Comparison of ENCODE assay signal across 26 cellular contexts in the genomic region with DNA sequence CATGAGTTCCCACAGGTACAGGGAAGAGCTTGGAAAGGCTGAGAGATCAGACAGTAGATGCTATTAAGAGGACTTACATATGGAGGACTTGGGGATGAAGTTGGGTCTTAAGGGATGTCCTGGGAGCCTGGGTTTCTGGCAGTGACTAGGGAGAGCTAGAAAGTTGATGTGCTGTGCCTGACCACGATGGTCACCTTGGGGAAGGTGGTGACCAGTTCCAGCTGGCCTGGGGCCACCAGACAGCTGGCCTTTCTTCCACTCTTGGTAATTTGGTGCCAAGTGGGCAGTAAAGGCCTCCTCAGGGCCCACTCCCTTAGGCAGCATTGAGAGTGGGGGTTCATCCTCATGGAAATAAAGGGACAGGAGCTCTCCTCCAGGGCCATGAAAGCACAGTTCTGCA. TPM values are rescaled to one million over a fixed set of nuclear protein-coding genes. Genes with fewer than 3 reads are reported as not detected.
"Had no signal": no experiment of that assay in that cellular context is flagged by ENCODE, and none has a peak within 500 bp of the region (broad histone marks: within the 10 kb centered on the region; RNA-seq: fewer than 3 reads in every experiment).

No MANE protein-coding gene starts in this region.

- H3K27ac Mint-ChIP-seq: activated CD4-positive, alpha-beta T cell treated with anti-CD3 and anti-CD28 coated beads for 36 hours; nephron; progenitor cell of endocrine pancreas had no signal

- H3K27ac ChIP-seq: colonic mucosa, dorsolateral prefrontal cortex, gastrocnemius medialis, neutrophil, right lobe of liver, thoracic aorta had no signal

- H3K27me3 ChIP-seq: colonic mucosa, neutrophil, right lobe of liver had no signal

- H3K4me1 Mint-ChIP-seq: nephron had no signal

- ATAC-seq: activated CD4-positive, alpha-beta T cell treated with anti-CD3 and anti-CD28 coated beads for 36 hours; activated CD8-positive, alpha-beta T cell treated with anti-CD3 and anti-CD28 coated beads, Interleukin-2, amount 10 ng/mL, durations not matched to agents 7 days and 5 days; gastrocnemius medialis; left ventricle myocardium superior; stimulated activated naive CD8-positive, alpha-beta T cell treated with anti-CD3 and anti-CD28 coated beads, Interleukin-15, Interleukin-2, amounts not matched to agents 100 U/mL and 50 U/mL, for 24 hours had no signal

- H3K4me3 ChIP-seq: colonic mucosa, dorsolateral prefrontal cortex, gastrocnemius medialis, right lobe of liver, thoracic aorta had no signal

- H3K36me3 ChIP-seq: colonic mucosa, gastrocnemius medialis, neutrophil, right lobe of liver, thoracic aorta had no signal

- H3K9me3 ChIP-seq: colonic mucosa, gastrocnemius medialis, neutrophil, right lobe of liver had no signal

- H3K4me1 ChIP-seq: colonic mucosa, gastrocnemius medialis, right lobe of liver had no signal

- FAIRE-seq: urothelium cell line had no signal

- DNase-seq: activated CD4-positive, alpha-beta T cell treated with anti-CD3 and anti-CD28 coated beads for 36 hours; activated CD4-positive, CD25-positive, alpha-beta regulatory T cell; activated CD8-positive, alpha-beta T cell treated with anti-CD3 and anti-CD28 coated beads, Interleukin-2, amount 10 ng/mL, durations not matched to agents 7 days and 5 days; activated effector memory CD4-positive, alpha-beta T cell treated with anti-CD3 and anti-CD28 coated beads, Interleukin-2, amount 50 U/mL, for 16 hours; activated naive CD4-positive, alpha-beta T cell treated with anti-CD3 and anti-CD28 coated beads, Interleukin-2, amount 50 U/mL, for 16 hours; anterior cingulate cortex; colonic mucosa; dorsolateral prefrontal cortex; effector memory CD4-positive, alpha-beta T cell; gastrocnemius medialis; glutamatergic neuron; islet precursor cell; left ventricle myocardium superior; right lobe of liver; stimulated activated CD4-positive, alpha-beta T cell treated with anti-CD3 and anti-CD28 coated beads, Interleukin-2, amount 100 ng/mL, for 48 hours; stimulated activated naive CD8-positive, alpha-beta T cell treated with anti-CD3 and anti-CD28 coated beads, Interleukin-15, Interleukin-2, amounts not matched to agents 100 U/mL and 50 U/mL, for 24 hours; trophoblast cell had no signal

- H3K4me3 Mint-ChIP-seq: activated CD4-positive, alpha-beta T cell treated with anti-CD3 and anti-CD28 coated beads for 36 hours; activated CD8-positive, alpha-beta T cell treated with anti-CD3 and anti-CD28 coated beads, Interleukin-2, amount 10 ng/mL, durations not matched to agents 7 days and 5 days; nephron had no signal

RNA-seq across cellular contexts. Expression of gene CSF2RB, which starts 13.9 kb away (rescaled TPM):
- total RNA-seq: osteocyte, progenitor cell of endocrine pancreas had no signal

RNA-seq across cellular contexts. Expression of gene NCF4, which starts 38.7 kb away (rescaled TPM):
- total RNA-seq: epithelial cell of proximal tubule, lung microvascular endothelial cell, osteocyte, progenitor cell of endocrine pancreas, renal cortical epithelial cell had no signal
